Comparison of ENCODE assay signal across 8 cellular contexts in the genomic region with DNA sequence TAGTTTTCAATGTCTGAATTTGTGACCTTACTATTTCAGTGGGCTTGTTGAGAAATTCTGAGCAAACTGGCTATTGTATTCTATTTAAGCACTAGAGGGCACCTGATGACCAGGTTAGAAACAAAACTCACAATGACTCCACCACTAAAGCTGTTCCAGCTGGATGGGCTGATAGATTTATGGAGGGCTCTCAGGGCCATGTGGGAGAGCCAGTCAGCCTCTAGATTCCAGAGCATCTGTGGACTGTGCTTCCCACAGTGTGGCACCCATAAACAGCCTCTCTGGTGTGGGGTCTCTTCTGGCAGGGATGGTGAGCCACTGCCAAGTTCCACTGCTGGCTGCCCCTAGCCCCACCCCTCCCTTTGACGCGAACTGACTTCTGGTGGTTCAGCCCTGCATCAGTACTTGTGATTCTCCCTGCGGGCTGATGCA. TPM values are rescaled to one million over a fixed set of nuclear protein-coding genes. Genes with fewer than 3 reads are reported as not detected.
DNase-seq lines count a peak whose midpoint lies in the region; ATAC-seq and TF ChIP-seq lines count a peak whose summit lies in the region.

No MANE protein-coding gene starts in this region.

- TF ChIP-seq CTCF in PC-9 (conservative IDR thresholded peaks at IDR 0.05), result peak; percentile 77
- peak; percentile 38 for TF ChIP-seq CTCF in fibroblast of villous mesenchyme (IDR thresholded peaks at IDR 0.05; ENCODE audit: insufficient read depth, low read depth, low read length)

- H3K4me1 ChIP-seq in PC-9 (replicated peaks; ENCODE audit: insufficient read depth), result peaks cover 20% of the 10 kb centered on the region

- no peaks in the 10 kb centered on the region for H3K36me3 ChIP-seq in PC-9 (ENCODE audit: low read depth)

- H3K4me3 ChIP-seq in PC-9 (no peak overlapping the region), fibroblast of villous mesenchyme (ENCODE audit: low read depth, low read length) (no peak overlapping the region)

- no peaks in the 10 kb centered on the region; the same call in 1 of the 2 replicates for H3K9me3 ChIP-seq in PC-9 (ENCODE audit: insufficient read depth, low read depth)

- H3K27me3 ChIP-seq in PC-9 (ENCODE audit: insufficient read depth, low read depth), result no peaks in the 10 kb centered on the region

- H3F3A ChIP-seq in PC-9 (ENCODE audit: insufficient read depth, low read depth), result peaks cover 10% of the 10 kb centered on the region

- H4K20me1 ChIP-seq in PC-9 (ENCODE audit: insufficient read depth), result no peaks in the 10 kb centered on the region

- no peaks in the 10 kb centered on the region for H3K9me2 ChIP-seq in PC-9 (ENCODE audit: insufficient read depth)

- H2AFZ ChIP-seq in PC-9, result no peak overlapping the region

- no peak overlapping the region for H3K27ac ChIP-seq in PC-9

- no TSS peak for BruUV-seq in PC-9 (replicated peaks; lab: Mats Ljungman, UMichigan)

- ATAC-seq in GM21737 (IDR thresholded peaks at IDR 0.05; ENCODE audit: unreplicated experiment) (no peak), GM19324 (IDR thresholded peaks at IDR 0.05; ENCODE audit: low FRiP score, unreplicated experiment) (no peak)

- no peaks in the 10 kb centered on the region for H3K79me2 ChIP-seq in PC-9 (ENCODE audit: low read depth)

- DNase-seq in AG20443 (ENCODE audit: low spot score) (peak; percentile 35), HT1080 (ENCODE audit: low read depth) (peak; percentile 60), PC-9 (peak in 1 of 2 experiments; percentile 45), fibroblast of villous mesenchyme (ENCODE audit: low read depth) (peak; percentile 41), NCI-H2029 (lab: John Stamatoyannopoulos, UW) (no peak)
- DNase-seq in activated naive CD4-positive, alpha-beta T cell (lab: John Stamatoyannopoulos, UW), result no peak

- POLR2A ChIA-PET in PC-9 (lab: Charles Lee; ENCODE audit: unreplicated experiment), result no interaction called here

- no peak overlapping the region for H3K4me2 ChIP-seq in PC-9

- CTCF ChIA-PET in PC-9 (lab: Charles Lee), result no interaction called here

- intact Hi-C loops in PC-9 (cut with micrococcal nuclease; ENCODE audit: unreplicated experiment), result loop anchor here (5.0 to 10.0 kb wide), 2 partner anchors 1129 to 1971 kb away; no protein-coding TSS in a partner anchor

RNA-seq across cellular contexts. Expression of a gene that starts 29.2 kb away (rescaled TPM):
- total RNA-seq in HT1080 (2014; rRNA removed; shearing (Covaris generic)), result 0.10 TPM in 1 of 2 replicates, not detected in the other
- not detected in 2 replicates for polyA plus RNA-seq in HT1080 (2015; cell fraction: cytosol; rRNA removed)
- polyA plus RNA-seq in HT1080 (2015; cell fraction: nucleus; rRNA removed), result 0.18 TPM in 1 of 2 replicates, not detected in the other
- not detected in 2 replicates for total RNA-seq in PC-9 (2021)
- total RNA-seq in fibroblast of villous mesenchyme, result not detected in 2 replicates

Comparison
In these comparisons a context has a peak if more than half of its experiments do, and no peak if none do; other contexts are left out.
1. DNase-seq: peak in AG20443 (single experiment), HT1080 (single experiment) and fibroblast of villous mesenchyme (single experiment); none in activated naive CD4-positive, alpha-beta T cell (0 of 4) and NCI-H2029 (single experiment).